4 cellular contexts compared by ENCODE assay signal in the genomic region with DNA sequence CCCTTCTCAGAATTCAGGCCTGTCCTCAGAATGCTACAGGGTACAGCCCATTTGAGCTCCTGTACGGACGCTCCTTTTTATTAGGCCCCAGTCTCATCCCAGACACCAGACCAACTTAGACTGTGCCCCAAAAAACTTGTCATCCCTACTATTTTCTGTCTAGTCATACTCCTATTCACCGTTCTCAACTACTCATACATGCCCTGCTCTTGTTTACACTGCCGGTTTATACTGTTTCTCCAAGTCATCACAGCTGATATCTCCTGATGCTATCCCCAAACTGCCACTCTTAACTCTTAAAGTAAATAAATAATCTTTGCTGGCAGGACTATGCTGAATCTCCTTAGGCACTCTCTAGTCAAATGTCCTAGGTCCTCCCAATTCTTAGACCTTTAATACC. TPM values are rescaled to one million over a fixed set of nuclear protein-coding genes. Genes with fewer than 3 reads are reported as not detected.
"Had no signal": no experiment of that assay in that cellular context is flagged by ENCODE, and none has a peak within 500 bp of the region (broad histone marks: within the 10 kb centered on the region; RNA-seq: fewer than 3 reads in every experiment).

No MANE protein-coding gene starts in this region.

RNA-seq across cellular contexts. Expression of a gene that starts 18.8 kb away (rescaled TPM):
- total RNA-seq: neural crest cell, osteocyte, prostate gland, testis had no signal
